8 cellular contexts compared by ENCODE assay signal in genomic region chr1:234609528-234610042, GRCh38. TPM values are rescaled to one million over a fixed set of nuclear protein-coding genes. Genes with fewer than 3 reads are reported as not detected.
A peak's percentile ranks its signal among the peaks of the same experiment; 100 is the strongest.
DNase-seq lines count a peak whose midpoint lies in the region; ATAC-seq and TF ChIP-seq lines count a peak whose summit lies in the region.

No MANE protein-coding gene starts in this region.

- no peak overlapping the region for H3K9ac ChIP-seq in iPS-18a (ENCODE audit: low read length)

- H3K27ac Mint-ChIP-seq in activated CD4-positive, alpha-beta memory T cell treated with anti-CD3 and anti-CD28 coated beads, Interleukin-2, amount 10 ng/mL, durations not matched to agents 7 days and 5 days = no peak overlapping the region

- DNase-seq in activated CD8-positive, alpha-beta memory T cell treated with anti-CD3 and anti-CD28 coated beads for 24 hours = peak; percentile 68
- no peak for DNase-seq in activated CD8-positive, alpha-beta memory T cell treated with anti-CD3 and anti-CD28 coated beads, Interleukin-2, amount 50 U/mL, for 48 hours
- no peak for DNase-seq in activated CD4-positive, alpha-beta memory T cell treated with anti-CD3 and anti-CD28 coated beads, Interleukin-2, amount 10 ng/mL, durations not matched to agents 7 days and 5 days
- DNase-seq in testis = no peak
- no peak for DNase-seq in GM10248 (ENCODE audit: extremely low spot score)
- DNase-seq in occipital lobe (lab: John Stamatoyannopoulos, UW) = no peak

- H3K27me3 ChIP-seq in iPS-18a (ENCODE audit: control insufficient read depth, insufficient read depth, low read length) = no peaks in the 10 kb centered on the region
- no peaks in the 10 kb centered on the region for H3K27me3 ChIP-seq in testis

- peak overlapping the region; percentile 74 for H3K4me3 Mint-ChIP-seq in activated CD4-positive, alpha-beta memory T cell treated with anti-CD3 and anti-CD28 coated beads, Interleukin-2, amount 10 ng/mL, durations not matched to agents 7 days and 5 days

- H3K4me3 ChIP-seq in iPS-18a (ENCODE audit: low read length) (peak overlapping the region; percentile 59), testis (peak overlapping the region; percentile 76 to 79)

- intact Hi-C loops in testis (cut with DNase I; ENCODE audit: low total_unique reads) = loop anchor here (2.0 to 10.0 kb wide), 3 partner anchors 57 to 473 kb away; no protein-coding TSS in a partner anchor

- CTCF ChIA-PET in activated CD4-positive, alpha-beta memory T cell treated with anti-CD3 and anti-CD28 coated beads, Interleukin-2, amount 10 ng/mL, durations not matched to agents 7 days and 5 days (lab: Charles Lee) = interaction anchor here (0.7 to 4.6 kb wide), 5 partner anchors 9 to 474 kb away, joined by 3 to 29 read pairs (median 4); no protein-coding TSS in a partner anchor
- CTCF ChIA-PET in GM10248 (lab: Yijun Ruan, JAX) = interaction anchor here (0.9 to 1.2 kb wide), 2 partner anchors 14 to 15 kb away, joined by 3 read pairs; no protein-coding TSS in a partner anchor

- TF ChIP-seq CTCF in testis (IDR thresholded peaks at IDR 0.05) = no peak
- no peak for TF ChIP-seq CTCF in GM10248 (IDR thresholded peaks at IDR 0.05; ENCODE audit: control extremely low read depth, extremely low read depth, low read depth, missing control alignments)

- peaks cover 41% of the 10 kb centered on the region for H3K36me3 Mint-ChIP-seq in activated CD4-positive, alpha-beta memory T cell treated with anti-CD3 and anti-CD28 coated beads, Interleukin-2, amount 10 ng/mL, durations not matched to agents 7 days and 5 days (ENCODE audit: low read depth)

- no peak for ATAC-seq in GM21447 (IDR thresholded peaks at IDR 0.05; ENCODE audit: unreplicated experiment)

- H3K27me3 Mint-ChIP-seq in activated CD4-positive, alpha-beta memory T cell treated with anti-CD3 and anti-CD28 coated beads, Interleukin-2, amount 10 ng/mL, durations not matched to agents 7 days and 5 days = no peaks in the 10 kb centered on the region

- H3K4me1 ChIP-seq in iPS-18a (ENCODE audit: control insufficient read depth, low read depth, low read length) (peaks cover 51% of the 10 kb centered on the region), testis (peaks cover 45% of the 10 kb centered on the region)

- no peak for TF ChIP-seq POLR2A in testis (IDR thresholded peaks at IDR 0.05)

- H3K36me3 ChIP-seq in iPS-18a (ENCODE audit: control insufficient read depth, low read depth, low read length) = peaks cover 28% of the 10 kb centered on the region
- H3K36me3 ChIP-seq in testis (ENCODE audit: low read depth, missing control alignments) = no peaks in the 10 kb centered on the region

- H3K4me1 Mint-ChIP-seq in activated CD4-positive, alpha-beta memory T cell treated with anti-CD3 and anti-CD28 coated beads, Interleukin-2, amount 10 ng/mL, durations not matched to agents 7 days and 5 days = peaks cover 52% of the 10 kb centered on the region

- H3K9me3 ChIP-seq in iPS-18a (ENCODE audit: control insufficient read depth, low read depth, low read length) = no peaks in the 10 kb centered on the region
- H3K9me3 ChIP-seq in testis = no peaks in the 10 kb centered on the region

- POLR2A ChIA-PET in activated CD4-positive, alpha-beta memory T cell treated with anti-CD3 and anti-CD28 coated beads, Interleukin-2, amount 10 ng/mL, durations not matched to agents 7 days and 5 days (lab: Charles Lee) = interaction anchor here (0.6 to 7.0 kb wide), 34 partner anchors 10 to 895 kb away, joined by 3 to 180 read pairs (median 6); partner anchors contain the start of genes TARBP1 and TOMM20
- POLR2A ChIA-PET in GM10248 (lab: Yijun Ruan, JAX) = interaction anchor here (0.7 to 3.1 kb wide), 10 partner anchors 8 to 466 kb away, joined by 3 to 20 read pairs (median 4); no protein-coding TSS in a partner anchor

- WGBS in testis, 2 donors = 2% methylated on average over 47 of the region's 95 CpGs; no CpG with 5 or more reads in 1 of the 2 donors

- no peak overlapping the region for H3K27ac ChIP-seq in iPS-18a (ENCODE audit: low read length)
- H3K27ac ChIP-seq in testis = peak overlapping the region; percentile 96 to 100

- no peaks in the 10 kb centered on the region for H3K9me3 Mint-ChIP-seq in activated CD4-positive, alpha-beta memory T cell treated with anti-CD3 and anti-CD28 coated beads, Interleukin-2, amount 10 ng/mL, durations not matched to agents 7 days and 5 days

RNA-seq across cellular contexts. Expression of gene IRF2BP2, which starts 0.4 kb away (rescaled TPM):
- total RNA-seq in activated CD4-positive, alpha-beta memory T cell treated with anti-CD3 and anti-CD28 coated beads, Interleukin-2, amount 10 ng/mL, durations not matched to agents 7 days and 5 days = 100 to 1,000 TPM; 117 to 125 TPM
- total RNA-seq in testis (10 to 100 TPM; 82.0 to 96.6 TPM), occipital lobe (140 TPM)
- polyA plus RNA-seq in testis (ENCODE audit: insufficient read depth, low read depth, low replicate concordance) = 100 TPM
